In the genomic region with DNA sequence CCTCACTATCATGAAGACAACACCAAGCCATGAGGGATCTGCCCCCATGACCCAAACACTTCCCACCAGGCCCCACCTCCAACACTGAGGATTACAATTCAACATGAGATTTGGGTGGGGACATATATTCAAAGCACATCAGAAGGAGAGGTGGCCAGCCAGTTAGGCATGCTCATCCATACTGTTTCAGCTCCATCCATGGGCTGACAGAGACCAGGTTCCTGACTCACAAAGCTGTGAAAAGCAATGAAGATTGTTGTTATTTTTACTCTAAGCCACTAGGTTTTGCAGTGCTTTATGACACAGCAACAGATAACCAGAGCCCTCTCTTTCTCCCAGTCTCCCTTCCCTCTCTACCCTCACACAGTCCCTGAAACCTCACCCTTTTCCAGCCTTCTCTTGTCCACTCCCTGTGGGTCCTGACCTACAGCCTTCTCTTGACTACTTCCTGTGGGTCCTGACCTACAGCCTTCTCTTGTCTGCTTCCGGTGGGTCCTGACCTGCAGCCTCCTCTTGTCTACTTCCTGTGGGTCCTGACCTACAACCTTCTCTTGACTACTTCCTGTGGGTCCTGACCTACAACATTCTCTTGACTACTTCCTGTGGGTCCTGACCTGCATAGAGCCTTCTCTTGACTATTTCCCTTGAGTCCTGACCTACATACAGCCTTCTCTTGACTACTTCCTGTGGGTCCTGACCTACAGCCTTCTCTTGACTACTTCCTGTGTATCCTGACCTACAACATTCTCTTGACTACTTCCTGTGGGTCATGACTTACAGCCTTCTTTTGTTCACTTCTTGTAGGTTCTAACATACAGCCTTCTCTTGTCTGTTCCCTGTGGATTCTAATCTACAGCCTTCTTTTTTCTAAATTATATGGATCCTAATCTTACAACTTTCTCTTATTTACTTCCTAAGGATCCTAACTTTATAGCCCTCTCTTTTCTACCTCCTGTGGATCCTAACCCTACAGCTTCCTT, we compare ENCODE assay signal across 27 cellular contexts. TPM values are rescaled to one million over a fixed set of nuclear protein-coding genes. Genes with fewer than 3 reads are reported as not detected.
A peak's percentile ranks its signal among the peaks of the same experiment; 100 is the strongest.
DNase-seq lines count a peak whose midpoint lies in the region; ATAC-seq, FAIRE-seq and TF ChIP-seq lines count a peak whose summit lies in the region.
"Had no signal": no experiment of that assay in that cellular context is flagged by ENCODE, and none has a peak within 500 bp of the region (broad histone marks: within the 10 kb centered on the region; RNA-seq: fewer than 3 reads in every experiment).

No MANE protein-coding gene starts in this region.

- H3K79me2 ChIP-seq in K562 (ENCODE audit: control insufficient read depth, insufficient read depth, low read length) = no peaks in the 10 kb centered on the region

- in situ Hi-C loops in K562 (cut with MboI) = no loop called here

- no peaks in the 10 kb centered on the region for H3K9me1 ChIP-seq in K562 (ENCODE audit: control insufficient read depth, insufficient read depth, low read length)

- H3K9me3 Mint-ChIP-seq in activated naive CD4-positive, alpha-beta T cell treated with anti-CD3 and anti-CD28 coated beads, Interleukin-2, amount 50 U/mL, for 24 hours = peaks cover 18% of the 10 kb centered on the region
- H3K9me3 Mint-ChIP-seq in T-helper 1 cell treated with Interleukin-12 subunit alpha and Interleukin-12 subunit beta and Interleukin-4 antibody, amounts not matched to agents 30 μg/mL and 1 μg/mL, for 36 hours = peaks cover 28% of the 10 kb centered on the region
- H3K9me3 Mint-ChIP-seq in stimulated activated naive CD8-positive, alpha-beta T cell treated with anti-CD3 and anti-CD28 coated beads, Interleukin-15, amount 100 ng/mL, for 72 hours = peaks cover 17 to 33% of the 10 kb centered on the region in 2 donors

- no peak overlapping the region for H3K27ac ChIP-seq in K562 (ENCODE audit: extremely low read depth, low read depth, low read length)
- H3K27ac ChIP-seq: neural progenitor cell had no signal

- peaks cover 2% of the 10 kb centered on the region for H3K36me3 Mint-ChIP-seq in activated naive CD4-positive, alpha-beta T cell treated with anti-CD3 and anti-CD28 coated beads, Interleukin-2, amount 50 U/mL, for 24 hours
- peaks cover 2% of the 10 kb centered on the region for H3K36me3 Mint-ChIP-seq in T-helper 1 cell treated with Interleukin-12 subunit alpha and Interleukin-12 subunit beta and Interleukin-4 antibody, amounts not matched to agents 30 μg/mL and 1 μg/mL, for 36 hours (ENCODE audit: low read depth)
- H3K36me3 Mint-ChIP-seq: neural progenitor cell had no signal

- TF ChIP-seq CTCF in K562 (IDR thresholded peaks at IDR 0.05 in 2 of 3, conservative IDR thresholded peaks at IDR 0.05 in 1 of 3; ENCODE audit: insufficient read depth in 2 of 3, low read depth in 1 of 3, low read length in 3 of 3) (no peak), foreskin fibroblast (IDR thresholded peaks at IDR 0.05; ENCODE audit: low read depth, low read length) (no peak)

- intact Hi-C loops in K562 (cut with micrococcal nuclease) = no loop called here

- TF ChIP-seq RAD21 in K562 (CRISPR knock-in tag; conservative IDR thresholded peaks at IDR 0.05 in 1 of 2, IDR thresholded peaks at IDR 0.05 in 1 of 2) = no peak

- peaks cover 10 to 16% of the 10 kb centered on the region in 2 experiments; a peak in 3 of 5 replicates for H3K27me3 ChIP-seq in K562 (ENCODE audit: control insufficient read depth in 2 of 2, insufficient read depth in 2 of 2, low read length in 2 of 2)
- H3K27me3 ChIP-seq: neural progenitor cell had no signal

- no peak overlapping the region for H2AFZ ChIP-seq in K562 (ENCODE audit: low read depth, low read length)
- H2AFZ ChIP-seq: neural progenitor cell had no signal

- H3K4me3 Mint-ChIP-seq in activated naive CD4-positive, alpha-beta T cell treated with anti-CD3 and anti-CD28 coated beads, Interleukin-2, amount 50 U/mL, for 24 hours = no peak overlapping the region
- H3K4me3 Mint-ChIP-seq in T-helper 1 cell treated with Interleukin-12 subunit alpha and Interleukin-12 subunit beta and Interleukin-4 antibody, amounts not matched to agents 30 μg/mL and 1 μg/mL, for 36 hours = no peak overlapping the region
- no peak overlapping the region for H3K4me3 Mint-ChIP-seq in stimulated activated naive CD8-positive, alpha-beta T cell treated with anti-CD3 and anti-CD28 coated beads, Interleukin-15, amount 100 ng/mL, for 72 hours
- H3K4me3 Mint-ChIP-seq: activated T-cell treated with anti-CD3 and anti-CD28 coated beads, Interleukin-2, amount 50 U/mL, for 4 hours; CD4-positive, alpha-beta T cell; neural progenitor cell had no signal

- H3K36me3 ChIP-seq in K562 (ENCODE audit: control insufficient read depth, insufficient read depth, low read length) = no peaks in the 10 kb centered on the region
- H3K36me3 ChIP-seq: neural progenitor cell had no signal

- no peaks in the 10 kb centered on the region for H3K9me3 ChIP-seq in K562 (replicated peaks; ENCODE audit: control insufficient read depth, insufficient read depth, low read depth, low read length)

- no TSS peak for BruUV-seq in K562 (replicated peaks; lab: Mats Ljungman, UMichigan)

- H3K4me3 ChIP-seq in K562 (no peak overlapping the region), foreskin fibroblast (ENCODE audit: low read depth in 1 of 2, low read length in 2 of 2) (no peak overlapping the region)
- H3K4me3 ChIP-seq: neural progenitor cell had no signal

- POLR2A ChIA-PET in K562 (lab: Yijun Ruan, JAX) = no interaction called here

- H3K9ac ChIP-seq in K562 (ENCODE audit: insufficient read depth in 1 of 2, low read depth in 2 of 2, low read length in 2 of 2) = no peak overlapping the region
- H3K9ac ChIP-seq: neural progenitor cell had no signal

- no peaks in the 10 kb centered on the region for H4K20me1 ChIP-seq in K562 (replicated peaks; ENCODE audit: control insufficient read depth, insufficient read depth, low read length)

- peaks cover 7% of the 10 kb centered on the region for H3K27me3 Mint-ChIP-seq in activated naive CD4-positive, alpha-beta T cell treated with anti-CD3 and anti-CD28 coated beads, Interleukin-2, amount 50 U/mL, for 24 hours
- H3K27me3 Mint-ChIP-seq in T-helper 1 cell treated with Interleukin-12 subunit alpha and Interleukin-12 subunit beta and Interleukin-4 antibody, amounts not matched to agents 30 μg/mL and 1 μg/mL, for 36 hours (ENCODE audit: low read depth) = no peaks in the 10 kb centered on the region
- H3K27me3 Mint-ChIP-seq in stimulated activated naive CD8-positive, alpha-beta T cell treated with anti-CD3 and anti-CD28 coated beads, Interleukin-15, amount 100 ng/mL, for 72 hours = no peaks in the 10 kb centered on the region

- WGBS in K562 (ENCODE audit: insufficient coverage, low coverage, missing lambda C conversion rate) = 25% methylated on average over 1 of the region's 1 CpG

- no peak for FAIRE-seq in K562 (lab: Jason Lieb, UNC)

- H3K4me2 ChIP-seq in K562 (ENCODE audit: insufficient read depth, low read length) = no peak overlapping the region
- H3K4me2 ChIP-seq: neural progenitor cell had no signal

- peaks cover 11% of the 10 kb centered on the region for H3K4me1 Mint-ChIP-seq in activated naive CD4-positive, alpha-beta T cell treated with anti-CD3 and anti-CD28 coated beads, Interleukin-2, amount 50 U/mL, for 24 hours
- peaks cover 6% of the 10 kb centered on the region for H3K4me1 Mint-ChIP-seq in T-helper 1 cell treated with Interleukin-12 subunit alpha and Interleukin-12 subunit beta and Interleukin-4 antibody, amounts not matched to agents 30 μg/mL and 1 μg/mL, for 36 hours (ENCODE audit: low read depth)
- H3K4me1 Mint-ChIP-seq in stimulated activated naive CD8-positive, alpha-beta T cell treated with anti-CD3 and anti-CD28 coated beads, Interleukin-15, amount 100 ng/mL, for 72 hours = peaks cover 10% of the 10 kb centered on the region
- H3K4me1 Mint-ChIP-seq: neural progenitor cell had no signal

- ATAC-seq in K562 = no peak
- peak; percentile 64 for ATAC-seq in stimulated activated naive CD8-positive, alpha-beta T cell treated with anti-CD3 and anti-CD28 coated beads, Interleukin-15, amount 100 ng/mL, for 72 hours
- ATAC-seq: activated T-cell treated with anti-CD3 and anti-CD28 coated beads, Interleukin-2, amount 50 U/mL, for 4 hours had no signal

- CTCF ChIA-PET in K562 (lab: Yijun Ruan, JAX; ENCODE audit: low intra/inter-chr PET ratio) = no interaction called here

- DNase-seq in activated naive CD4-positive, alpha-beta T cell treated with Interleukin-2 at 50 U/mL for 16 hours = no peak
- DNase-seq in K562 (ENCODE audit: extremely low read depth in 1 of 4, low spot score in 3 of 4) (no peak), foreskin fibroblast (no peak), NCI-H128 (lab: John Stamatoyannopoulos, UW; ENCODE audit: unreplicated experiment) (no peak)
- DNase-seq in stimulated activated naive CD8-positive, alpha-beta T cell treated with anti-CD3 and anti-CD28 coated beads, Interleukin-15, amount 100 ng/mL, for 72 hours = no peak
- no peak for DNase-seq in activated CD4-positive, alpha-beta T cell treated with anti-CD3 and anti-CD28 coated beads, Interleukin-2, amount 50 U/mL, for 1 hour
- DNase-seq: ACHN; activated CD4-positive, alpha-beta T cell treated with anti-CD3 and anti-CD28 coated beads for 1 hour; activated T-cell treated with anti-CD3 and anti-CD28 coated beads, Interleukin-2, amount 50 U/mL, for 4 hours; aorta; CD4-positive, alpha-beta T cell; EL; kidney glomerular epithelial cell; mesendoderm; NCI-H2029; NCI-H510A; OCI-M1; SIG-M5; stimulated activated CD4-positive, alpha-beta T cell treated with anti-CD3 and anti-CD28 coated beads, Interleukin-15, amount 100 ng/mL, for 24 hours had no signal

- H3K27ac Mint-ChIP-seq in activated naive CD4-positive, alpha-beta T cell treated with anti-CD3 and anti-CD28 coated beads, Interleukin-2, amount 50 U/mL, for 24 hours = peak overlapping the region; percentile 26
- H3K27ac Mint-ChIP-seq in T-helper 1 cell treated with Interleukin-12 subunit alpha and Interleukin-12 subunit beta and Interleukin-4 antibody, amounts not matched to agents 30 μg/mL and 1 μg/mL, for 36 hours = peak overlapping the region; percentile 53
- H3K27ac Mint-ChIP-seq in stimulated activated naive CD8-positive, alpha-beta T cell treated with anti-CD3 and anti-CD28 coated beads, Interleukin-15, amount 100 ng/mL, for 72 hours = peak overlapping the region; percentile 2 to 63
- H3K27ac Mint-ChIP-seq: CD4-positive, alpha-beta T cell; neural progenitor cell had no signal

- no peaks in the 10 kb centered on the region for H3K4me1 ChIP-seq in K562 (replicated peaks in 1 of 2; ENCODE audit: control insufficient read depth in 2 of 2, insufficient read depth in 2 of 2, low read length in 2 of 2)
- H3K4me1 ChIP-seq: neural progenitor cell had no signal

- no peak for TF ChIP-seq POLR2A in K562 (conservative IDR thresholded peaks at IDR 0.05)

- TF ChIP-seq EP300 in K562 (IDR thresholded peaks at IDR 0.05; ENCODE audit: low read length) = no peak

RNA-seq across cellular contexts. Expression of gene C10orf71, which starts 36.3 kb away (rescaled TPM):
- total RNA-seq in K562 (2011; cell fraction: chromatin; rRNA removed; ENCODE audit: low replicate concordance) = 9.0 and 13.8 TPM in 2 replicates
- total RNA-seq in K562 (2011; cell fraction: nucleolus; rRNA removed) = 5.0 and 7.8 TPM in 2 replicates
- total RNA-seq in K562 (2011; cell fraction: nucleoplasm; rRNA removed) = 6.0 and 7.1 TPM in 2 replicates
- total RNA-seq in K562 (2014; rRNA removed) (1.1 and 1.7 TPM in 2 replicates), K562 (2014; rRNA removed; fragmentation: Illumina TruSeq; extraction: Trizol) (1.7 and 2.2 TPM in 2 replicates), K562 (2015; rRNA removed; fragmentation: Illumina TruSeq; extraction: Trizol) (1.5 and 2.4 TPM in 2 replicates), K562 (2021) (4.5 and 4.9 TPM in 2 replicates)
- polyA plus RNA-seq in K562 (2011; rRNA removed) (0.89 and 1.0 TPM in 2 replicates), K562 (2014; fragmentation: Illumina TruSeq; extraction: Trizol) (2.1 and 2.5 TPM in 2 replicates), K562 (2014; fragmentation: Nextera tagmentation; extraction: Ambion mirVana) (under 1 TPM; 0.06 to 0.30 TPM), K562 (2014; rRNA removed) (1.1 and 1.3 TPM in 2 replicates)
- 0.71 and 1.0 TPM in 2 replicates for polyA plus RNA-seq in K562 (2011; cell fraction: cytosol; rRNA removed)
- 2.5 and 5.7 TPM in 2 replicates for polyA plus RNA-seq in K562 (2011; cell fraction: nucleus; rRNA removed)
- 2.2 TPM in 2 replicates for polyA plus RNA-seq in K562 (2012)
- polyA minus RNA-seq in K562 (2011; rRNA and poly(A)+ RNA removed) = 3.6 TPM in 2 replicates
- 2.8 and 3.1 TPM in 2 replicates for polyA minus RNA-seq in K562 (2011; cell fraction: cytosol; rRNA and poly(A)+ RNA removed)
- 5.8 and 7.6 TPM in 2 replicates for polyA minus RNA-seq in K562 (2011; cell fraction: nucleus; rRNA and poly(A)+ RNA removed)
- total RNA-seq: activated T-cell treated with anti-CD3 and anti-CD28 coated beads, Interleukin-2, amount 50 U/mL, for 4 hours; CD4-positive, alpha-beta T cell; fibroblast of villous mesenchyme; M059J; renal cortical epithelial cell; T-helper 2 cell treated with Interferon-gamma antibody and Interleukin-4, amounts not matched to agents 100 ng/mL and 5 ng/mL, for 36 hours had no signal
- polyA plus RNA-seq: urinary bladder had no signal
